ENCODE assay signal across 38 cellular contexts in the genomic region with DNA sequence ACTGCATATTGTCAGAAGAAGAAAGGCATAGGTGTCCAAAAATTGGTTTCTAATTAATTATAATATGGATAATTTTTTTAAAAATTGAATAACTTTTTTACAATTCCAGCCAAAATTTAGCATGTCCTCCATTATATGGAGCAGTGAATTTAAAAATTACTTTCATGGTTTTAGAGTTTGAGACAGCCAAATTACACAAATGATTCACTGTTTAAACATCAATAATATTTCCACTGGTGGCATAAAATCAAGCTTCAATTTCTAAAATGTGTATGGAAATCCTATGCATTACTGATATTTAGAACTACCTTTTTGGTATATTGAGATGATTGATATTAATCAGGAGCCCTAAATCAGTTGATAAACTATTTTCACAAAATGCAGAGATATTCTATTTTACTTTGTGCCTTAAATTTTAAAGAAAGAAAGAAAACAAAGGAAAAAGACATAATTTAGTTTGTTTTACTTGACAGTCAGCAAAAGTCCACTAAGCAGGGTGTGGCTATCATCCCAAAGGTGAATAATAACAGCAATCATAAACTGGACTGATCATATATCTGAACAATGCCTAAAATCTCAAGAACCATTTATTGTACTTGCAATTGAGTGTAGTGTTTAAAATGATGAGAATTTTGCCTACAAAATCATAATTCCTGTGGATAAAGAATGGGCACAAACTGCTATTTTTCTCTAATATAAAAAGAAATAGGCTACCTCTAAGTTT. TPM values are rescaled to one million over a fixed set of nuclear protein-coding genes. Genes with fewer than 3 reads are reported as not detected.
"Had no signal": no experiment of that assay in that cellular context is flagged by ENCODE, and none has a peak within 500 bp of the region (broad histone marks: within the 10 kb centered on the region; RNA-seq: fewer than 3 reads in every experiment).

No MANE protein-coding gene starts in this region.

- FAIRE-seq: bronchial epithelial cell, TTC549 had no signal

- H3K4me3 Mint-ChIP-seq: activated B cell treated with CpG ODN at 0.5 μM for 24 hours; activated CD4-positive, alpha-beta memory T cell treated with anti-CD3 and anti-CD28 coated beads for 36 hours; activated CD4-positive, alpha-beta T cell treated with anti-CD3 and anti-CD28 coated beads, Interleukin-2, amount 10 ng/mL, durations not matched to agents 24 days and 14 days; activated CD8-positive, alpha-beta memory T cell treated with anti-CD3 and anti-CD28 coated beads, Interleukin-2, amount 10 ng/mL, durations not matched to agents 7 days and 5 days; activated CD8-positive, alpha-beta T cell treated with anti-CD3 and anti-CD28 coated beads for 36 hours; activated naive CD4-positive, alpha-beta T cell treated with anti-CD3 and anti-CD28 coated beads, Interleukin-2, amount 10 ng/mL, durations not matched to agents 7 days and 5 days; activated naive CD4-positive, alpha-beta T cell treated with anti-CD3 and anti-CD28 coated beads, Interleukin-2, amount 50 U/mL, for 24 hours; activated naive CD8-positive, alpha-beta T cell; activated naive CD8-positive, alpha-beta T cell treated with anti-CD3 and anti-CD28 coated beads, Interleukin-2, amount 10 ng/mL, durations not matched to agents 7 days and 5 days; activated naive CD8-positive, alpha-beta T cell treated with anti-CD3 and anti-CD28 coated beads, Interleukin-2, amount 50 U/mL, for 24 hours; activated T-cell treated with anti-CD3 and anti-CD28 coated beads, Interleukin-2, amount 50 U/mL, for 24 hours; brain; central memory CD8-positive, alpha-beta T cell; T-helper 1 cell treated with Interleukin-12 subunit alpha and Interleukin-12 subunit beta and Interleukin-4 antibody, amounts not matched to agents 30 μg/mL and 1 μg/mL, for 36 hours; T-helper 2 cell treated with Interferon-gamma antibody and Interleukin-4, amounts not matched to agents 5 μg/mL and 100 μg/mL, for 36 hours had no signal

- H3K27me3 ChIP-seq: ascending aorta, cardiac muscle cell had no signal

- DNase-seq: activated B cell treated with CpG ODN at 0.5 μM for 24 hours; activated CD4-positive, alpha-beta memory T cell treated with anti-CD3 and anti-CD28 coated beads for 36 hours; activated CD4-positive, alpha-beta T cell treated with anti-CD3 and anti-CD28 coated beads for 4 hours; activated CD4-positive, alpha-beta T cell treated with anti-CD3 and anti-CD28 coated beads, Interleukin-2, amount 10 ng/mL, durations not matched to agents 24 days and 14 days; activated CD4-positive, alpha-beta T cell treated with anti-CD3 and anti-CD28 coated beads, Interleukin-2, amount 50 U/mL, for 1 hour; activated CD4-positive, alpha-beta T cell treated with anti-CD3 and anti-CD28 coated beads, Interleukin-2, amount 50 U/mL, for 4 hours; activated CD4-positive, CD25-positive, alpha-beta regulatory T cell treated with anti-CD3 and anti-CD28 coated beads, Interleukin-2, amount 50 U/mL, for 72 hours; activated CD8-positive, alpha-beta memory T cell treated with anti-CD3 and anti-CD28 coated beads for 24 hours; activated CD8-positive, alpha-beta memory T cell treated with anti-CD3 and anti-CD28 coated beads, Interleukin-2, amount 10 ng/mL, durations not matched to agents 7 days and 5 days; activated CD8-positive, alpha-beta memory T cell treated with anti-CD3 and anti-CD28 coated beads, Interleukin-2, amount 50 U/mL, for 48 hours; activated CD8-positive, alpha-beta T cell treated with anti-CD3 and anti-CD28 coated beads for 36 hours; activated effector memory CD4-positive, alpha-beta T cell treated with Interleukin-2 at 50 U/mL for 16 hours; activated gamma-delta T cell; activated naive CD4-positive, alpha-beta T cell treated with anti-CD3 and anti-CD28 coated beads, Interleukin-2, amount 10 ng/mL, durations not matched to agents 7 days and 5 days; activated naive CD4-positive, alpha-beta T cell treated with Interleukin-2 at 50 U/mL for 16 hours; activated naive CD8-positive, alpha-beta T cell treated with anti-CD3 and anti-CD28 coated beads, Interleukin-2, amount 10 ng/mL, durations not matched to agents 7 days and 5 days; activated naive CD8-positive, alpha-beta T cell treated with anti-CD3 and anti-CD28 coated beads, Interleukin-2, amount 50 U/mL, for 24 hours; activated T-cell treated with anti-CD3 and anti-CD28 coated beads, Interleukin-2, amount 50 U/mL, for 24 hours; activated T-cell treated with anti-CD3 and anti-CD28 coated beads, Interleukin-2, amount 50 U/mL, for 48 hours; amygdala; anterior cingulate cortex; caudate nucleus; cerebellar nuclear complex; T-helper 1 cell; T-helper 2 cell; T-helper 9 cell had no signal

- H3K4me1 ChIP-seq: ascending aorta had no signal

- ATAC-seq: activated CD8-positive, alpha-beta memory T cell treated with anti-CD3 and anti-CD28 coated beads, Interleukin-2, amount 10 ng/mL, durations not matched to agents 7 days and 5 days; activated CD8-positive, alpha-beta T cell treated with anti-CD3 and anti-CD28 coated beads for 36 hours; activated naive CD8-positive, alpha-beta T cell treated with anti-CD3 and anti-CD28 coated beads, Interleukin-2, amount 50 U/mL, for 24 hours had no signal

- H3K36me3 Mint-ChIP-seq: activated CD4-positive, alpha-beta memory T cell treated with anti-CD3 and anti-CD28 coated beads for 36 hours; activated CD8-positive, alpha-beta memory T cell treated with anti-CD3 and anti-CD28 coated beads, Interleukin-2, amount 10 ng/mL, durations not matched to agents 7 days and 5 days had no signal

- H3K9me3 Mint-ChIP-seq: activated B cell treated with CpG ODN at 0.5 μM for 24 hours; activated CD8-positive, alpha-beta T cell treated with anti-CD3 and anti-CD28 coated beads for 36 hours; activated naive CD8-positive, alpha-beta T cell treated with anti-CD3 and anti-CD28 coated beads, Interleukin-2, amount 10 ng/mL, durations not matched to agents 7 days and 5 days; activated naive CD8-positive, alpha-beta T cell treated with anti-CD3 and anti-CD28 coated beads, Interleukin-2, amount 50 U/mL, for 24 hours; T-helper 1 cell treated with Interleukin-12 subunit alpha and Interleukin-12 subunit beta and Interleukin-4 antibody, amounts not matched to agents 30 μg/mL and 1 μg/mL, for 36 hours; T-helper 2 cell treated with Interferon-gamma antibody and Interleukin-4, amounts not matched to agents 5 μg/mL and 100 μg/mL, for 36 hours had no signal

- H3K27me3 Mint-ChIP-seq: activated B cell treated with CpG ODN at 0.5 μM for 24 hours; activated CD4-positive, alpha-beta memory T cell treated with anti-CD3 and anti-CD28 coated beads for 36 hours; activated CD4-positive, alpha-beta T cell treated with anti-CD3 and anti-CD28 coated beads, Interleukin-2, amount 10 ng/mL, durations not matched to agents 24 days and 14 days; activated CD8-positive, alpha-beta memory T cell treated with anti-CD3 and anti-CD28 coated beads, Interleukin-2, amount 10 ng/mL, durations not matched to agents 7 days and 5 days; activated CD8-positive, alpha-beta T cell treated with anti-CD3 and anti-CD28 coated beads for 36 hours; activated naive CD4-positive, alpha-beta T cell treated with anti-CD3 and anti-CD28 coated beads, Interleukin-2, amount 10 ng/mL, durations not matched to agents 7 days and 5 days; activated naive CD4-positive, alpha-beta T cell treated with anti-CD3 and anti-CD28 coated beads, Interleukin-2, amount 50 U/mL, for 24 hours; activated naive CD8-positive, alpha-beta T cell; activated naive CD8-positive, alpha-beta T cell treated with anti-CD3 and anti-CD28 coated beads, Interleukin-2, amount 10 ng/mL, durations not matched to agents 7 days and 5 days; activated naive CD8-positive, alpha-beta T cell treated with anti-CD3 and anti-CD28 coated beads, Interleukin-2, amount 50 U/mL, for 24 hours; activated T-cell treated with anti-CD3 and anti-CD28 coated beads, Interleukin-2, amount 50 U/mL, for 24 hours; brain; central memory CD8-positive, alpha-beta T cell had no signal

- H3K4me1 Mint-ChIP-seq: activated CD4-positive, alpha-beta T cell treated with anti-CD3 and anti-CD28 coated beads, Interleukin-2, amount 10 ng/mL, durations not matched to agents 24 days and 14 days; activated CD8-positive, alpha-beta memory T cell treated with anti-CD3 and anti-CD28 coated beads, Interleukin-2, amount 10 ng/mL, durations not matched to agents 7 days and 5 days; activated naive CD4-positive, alpha-beta T cell treated with anti-CD3 and anti-CD28 coated beads, Interleukin-2, amount 10 ng/mL, durations not matched to agents 7 days and 5 days; activated naive CD8-positive, alpha-beta T cell treated with anti-CD3 and anti-CD28 coated beads, Interleukin-2, amount 10 ng/mL, durations not matched to agents 7 days and 5 days; brain; central memory CD8-positive, alpha-beta T cell had no signal

- H3K4me3 ChIP-seq: ascending aorta, cardiac muscle cell had no signal

- H3K36me3 ChIP-seq: ascending aorta, cardiac muscle cell had no signal

- H3K27ac Mint-ChIP-seq: activated B cell treated with CpG ODN at 0.5 μM for 24 hours; activated CD4-positive, alpha-beta memory T cell treated with anti-CD3 and anti-CD28 coated beads for 36 hours; activated CD4-positive, alpha-beta T cell treated with anti-CD3 and anti-CD28 coated beads, Interleukin-2, amount 10 ng/mL, durations not matched to agents 24 days and 14 days; activated CD8-positive, alpha-beta memory T cell treated with anti-CD3 and anti-CD28 coated beads, Interleukin-2, amount 10 ng/mL, durations not matched to agents 7 days and 5 days; activated CD8-positive, alpha-beta T cell treated with anti-CD3 and anti-CD28 coated beads for 36 hours; activated naive CD4-positive, alpha-beta T cell treated with anti-CD3 and anti-CD28 coated beads, Interleukin-2, amount 10 ng/mL, durations not matched to agents 7 days and 5 days; activated naive CD4-positive, alpha-beta T cell treated with anti-CD3 and anti-CD28 coated beads, Interleukin-2, amount 50 U/mL, for 24 hours; activated naive CD8-positive, alpha-beta T cell; activated naive CD8-positive, alpha-beta T cell treated with anti-CD3 and anti-CD28 coated beads, Interleukin-2, amount 10 ng/mL, durations not matched to agents 7 days and 5 days; activated naive CD8-positive, alpha-beta T cell treated with anti-CD3 and anti-CD28 coated beads, Interleukin-2, amount 50 U/mL, for 24 hours; activated T-cell treated with anti-CD3 and anti-CD28 coated beads, Interleukin-2, amount 50 U/mL, for 24 hours; activated T-helper 2 cell treated with anti-CD3 and anti-CD28 coated beads, Interferon-gamma antibody, Interleukin-2, Interleukin-4, amounts not matched to agents 10 μg/mL and 5 μg/mL and 100 μg/mL, durations not matched to agents 14 hours and 24 hours and 36 hours; brain; T-helper 1 cell treated with Interleukin-12 subunit alpha and Interleukin-12 subunit beta and Interleukin-4 antibody, amounts not matched to agents 30 μg/mL and 1 μg/mL, for 36 hours; T-helper 2 cell treated with Interferon-gamma antibody and Interleukin-4, amounts not matched to agents 5 μg/mL and 100 μg/mL, for 36 hours had no signal

- H3K27ac ChIP-seq: ascending aorta, cardiac muscle cell, VCaP had no signal

RNA-seq across cellular contexts. Expression of a gene that starts 34.2 kb away (rescaled TPM):
- total RNA-seq: ascending aorta, bronchial epithelial cell, cardiac muscle cell had no signal
- polyA plus RNA-seq: cardiac muscle cell had no signal
